23 cellular contexts compared by ENCODE assay signal in the genomic region with DNA sequence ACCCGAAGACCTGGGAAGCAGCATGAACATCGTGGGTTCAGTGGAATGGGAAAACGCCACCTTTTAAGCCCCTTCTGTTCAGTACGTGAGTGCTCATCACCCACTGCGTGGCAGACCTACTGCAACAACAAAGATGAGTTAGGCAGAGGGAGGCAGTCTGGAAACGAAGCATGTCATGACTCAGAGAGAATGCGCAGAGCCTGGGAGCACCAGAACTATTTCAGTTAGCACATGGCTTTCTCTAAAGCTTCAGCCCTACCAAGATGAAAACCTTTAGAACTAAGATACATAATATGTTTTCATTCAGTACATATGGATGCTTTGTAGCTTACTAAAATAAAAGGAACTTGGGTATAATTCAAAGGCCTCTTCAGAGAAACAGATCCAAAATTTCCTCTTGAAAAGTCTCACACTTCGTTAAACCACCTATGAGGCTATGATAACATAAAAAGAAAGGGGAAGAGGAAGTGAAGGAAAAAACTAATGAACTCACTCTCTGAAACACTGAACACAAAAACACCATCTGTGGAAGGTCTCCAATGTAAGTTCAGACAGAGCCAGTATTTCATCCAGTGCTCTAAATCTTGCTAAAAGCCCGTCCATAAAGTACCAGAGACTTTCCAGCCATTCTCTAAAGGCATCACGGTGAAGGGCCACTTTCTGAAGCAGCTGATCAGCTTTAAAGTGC.
A peak's percentile ranks its signal among the peaks of the same experiment; 100 is the strongest.
DNase-seq lines count a peak whose midpoint lies in the region; ATAC-seq and TF ChIP-seq lines count a peak whose summit lies in the region.
"Had no signal": no experiment of that assay in that cellular context is flagged by ENCODE, and none has a peak within 500 bp of the region (broad histone marks: within the 10 kb centered on the region; RNA-seq: fewer than 3 reads in every experiment).

No MANE protein-coding gene starts in this region.

- TF ChIP-seq POLR2A in NB4 (IDR thresholded peaks at IDR 0.05; ENCODE audit: extremely low read depth, insufficient read length), result no peak

- H3K27me3 Mint-ChIP-seq in stimulated activated memory B cell treated with anti-CD40 and anti-IgM and Interleukin-4, amounts not matched to agents 10 μg/mL and 1 μg/mL and 100 μg/mL, for 72 hours, result no peaks in the 10 kb centered on the region
- H3K27me3 Mint-ChIP-seq: CD4-positive, CD25-positive, alpha-beta regulatory T cell had no signal

- DNase-seq in Daoy (ENCODE audit: low read depth) (peak; percentile 6), NB4 (ENCODE audit: low read depth) (peak; percentile 7), retina (no peak)
- DNase-seq in activated naive CD4-positive, alpha-beta T cell treated with anti-CD3 and anti-CD28 coated beads, Interleukin-2, amount 50 U/mL, for 16 hours, result no peak
- DNase-seq in activated CD4-positive, alpha-beta T cell treated with anti-CD3 and anti-CD28 coated beads for 1 hour, result no peak
- DNase-seq: activated CD4-positive, alpha-beta T cell treated with anti-CD3 and anti-CD28 coated beads for 4 hours; activated effector memory CD4-positive, alpha-beta T cell treated with Interleukin-2 at 50 U/mL for 16 hours; activated naive CD8-positive, alpha-beta T cell treated with anti-CD3 and anti-CD28 coated beads for 36 hours; activated T-cell treated with anti-CD3 and anti-CD28 coated beads for 4 hours; CD4-positive, CD25-positive, alpha-beta regulatory T cell; GM23248; naive thymus-derived CD4-positive, alpha-beta T cell; NCI-H1105; NCI-H187 treated with DMSO at 0.1 percent for 48 hours; NCI-H2171 treated with DMSO at 0.1 percent for 48 hours; NCI-H510A treated with DMSO at 0.1 percent for 48 hours; NK-92 treated with Interleukin-12 subunit alpha and Interleukin-12 subunit beta, amount 100 ng/mL, for 24 hours had no signal

- no peak overlapping the region for H3K4me3 ChIP-seq in NB4 (ENCODE audit: low read depth, low read length)
- H3K4me3 ChIP-seq: ascending aorta, GM23248 had no signal

- peaks cover 15% of the 10 kb centered on the region for H3K4me1 Mint-ChIP-seq in stimulated activated memory B cell treated with anti-CD40 and anti-IgM and Interleukin-4, amounts not matched to agents 10 μg/mL and 1 μg/mL and 100 μg/mL, for 72 hours
- H3K4me1 Mint-ChIP-seq: activated naive CD8-positive, alpha-beta T cell treated with anti-CD3 and anti-CD28 coated beads for 36 hours; CD4-positive, CD25-positive, alpha-beta regulatory T cell; mesothelial cell of epicardium; naive thymus-derived CD4-positive, alpha-beta T cell had no signal

- ATAC-seq in esophagus mucosa, result peak; percentile 28
- peak; percentile 65 for ATAC-seq in stimulated activated memory B cell treated with anti-CD40 and anti-IgM and Interleukin-4, amounts not matched to agents 10 μg/mL and 1 μg/mL and 100 μg/mL, for 72 hours
- ATAC-seq: HepG2; naive thymus-derived CD4-positive, alpha-beta T cell had no signal

- H3K4me3 Mint-ChIP-seq in stimulated activated memory B cell treated with anti-CD40 and anti-IgM and Interleukin-4, amounts not matched to agents 10 μg/mL and 1 μg/mL and 100 μg/mL, for 72 hours, result no peak overlapping the region
- H3K4me3 Mint-ChIP-seq: activated naive CD8-positive, alpha-beta T cell treated with anti-CD3 and anti-CD28 coated beads for 36 hours; CD4-positive, CD25-positive, alpha-beta regulatory T cell; mesothelial cell of epicardium; naive thymus-derived CD4-positive, alpha-beta T cell; type B pancreatic cell had no signal

- H3K36me3 Mint-ChIP-seq in stimulated activated memory B cell treated with anti-CD40 and anti-IgM and Interleukin-4, amounts not matched to agents 10 μg/mL and 1 μg/mL and 100 μg/mL, for 72 hours, result no peaks in the 10 kb centered on the region
- H3K36me3 Mint-ChIP-seq: activated naive CD8-positive, alpha-beta T cell treated with anti-CD3 and anti-CD28 coated beads for 36 hours; CD4-positive, CD25-positive, alpha-beta regulatory T cell; mesothelial cell of epicardium; naive thymus-derived CD4-positive, alpha-beta T cell; type B pancreatic cell had no signal

- TF ChIP-seq CTCF in NB4 (IDR thresholded peaks at IDR 0.05; ENCODE audit: low read depth, low read length), result no peak

- peak overlapping the region; percentile 24 for H3K27ac Mint-ChIP-seq in stimulated activated memory B cell treated with anti-CD40 and anti-IgM and Interleukin-4, amounts not matched to agents 10 μg/mL and 1 μg/mL and 100 μg/mL, for 72 hours
- H3K27ac Mint-ChIP-seq: activated naive CD8-positive, alpha-beta T cell treated with anti-CD3 and anti-CD28 coated beads for 36 hours; CD4-positive, CD25-positive, alpha-beta regulatory T cell; mesothelial cell of epicardium; type B pancreatic cell had no signal

- H3K9me3 Mint-ChIP-seq in stimulated activated memory B cell treated with anti-CD40 and anti-IgM and Interleukin-4, amounts not matched to agents 10 μg/mL and 1 μg/mL and 100 μg/mL, for 72 hours, result no peaks in the 10 kb centered on the region
- H3K9me3 Mint-ChIP-seq: activated naive CD8-positive, alpha-beta T cell treated with anti-CD3 and anti-CD28 coated beads for 36 hours; mesothelial cell of epicardium; type B pancreatic cell had no signal

Comparison
In these comparisons a context has a peak if more than half of its experiments do, and no peak if none do; other contexts are left out.
1. DNase-seq: peak in Daoy (single experiment) and NB4 (single experiment); none in retina (single experiment), activated naive CD4-positive, alpha-beta T cell treated with anti-CD3 and anti-CD28 coated beads, Interleukin-2, amount 50 U/mL, for 16 hours (single experiment) and activated CD4-positive, alpha-beta T cell treated with anti-CD3 and anti-CD28 coated beads for 1 hour (single experiment).